ENCODE assay signal across 1 cellular context in genomic region chr13:49023441-49023840, GRCh38.
TF ChIP-seq lines count a peak whose summit lies in the region.

No MANE protein-coding gene starts in this region.

TF ChIP-seq in SK-N-SH, 30 proteins besides CTCF, POLR2A, EP300 and RAD21 (continued from another document):
- TF ChIP-seq ZBTB33 (IDR thresholded peaks at IDR 0.05; ENCODE audit: borderline replicate concordance, low read depth), result no peak
- no peak for TF ChIP-seq CHD2 (IDR thresholded peaks at IDR 0.05; ENCODE audit: low read length, partially characterized antibody)
- TF ChIP-seq PBX3 (IDR thresholded peaks at IDR 0.05), result 0 out of 2 replicates have a peak, but pooled peaks have one; percentile 12
- no peak for TF ChIP-seq NRF1 (IDR thresholded peaks at IDR 0.05; ENCODE audit: low read depth, low read length)
- TF ChIP-seq ELF1 (IDR thresholded peaks at IDR 0.05), result no peak
- TF ChIP-seq FOSL2 (IDR thresholded peaks at IDR 0.05; ENCODE audit: borderline replicate concordance, low read depth), result peak; percentile 81
- TF ChIP-seq YY1 (IDR thresholded peaks at IDR 0.05; ENCODE audit: low read depth), result no peak
